ENCODE assay signal across 3 cellular contexts in genomic region chr16:29707160-29707559, GRCh38. TPM values are rescaled to one million over a fixed set of nuclear protein-coding genes. Genes with fewer than 3 reads are reported as not detected.
"Had no signal": no experiment of that assay in that cellular context is flagged by ENCODE, and none has a peak within 500 bp of the region (broad histone marks: within the 10 kb centered on the region; RNA-seq: fewer than 3 reads in every experiment).

No MANE protein-coding gene starts in this region.

RNA-seq across cellular contexts. Expression of gene C16orf54, which starts 38.6 kb away (rescaled TPM):
- total RNA-seq: GM23248, H7, IMR-90 had no signal

RNA-seq across cellular contexts. Expression of gene SPN, which starts 44.1 kb away (rescaled TPM):
- total RNA-seq: GM23248, IMR-90 had no signal
